Comparison of ENCODE assay signal across 2 cellular contexts in genomic region chr1:220441211-220441610, GRCh38.
A peak's percentile ranks its signal among the peaks of the same experiment; 100 is the strongest.
TF ChIP-seq lines count a peak whose summit lies in the region.

No MANE protein-coding gene starts in this region.

TF ChIP-seq in HEK293, 187 proteins besides CTCF, POLR2A, EP300 and RAD21:
- TF ChIP-seq KLF9 (tag by site-specific recombination; IDR thresholded peaks at IDR 0.05; ENCODE audit: low read depth), result no peak
- peak; percentile 51 for TF ChIP-seq PRDM10 (tag by site-specific recombination; IDR thresholded peaks at IDR 0.05)
- TF ChIP-seq ZNF214 (tag by site-specific recombination; IDR thresholded peaks at IDR 0.05; ENCODE audit: borderline replicate concordance), result no peak

TF ChIP-seq in H1, 55 proteins besides CTCF, POLR2A, EP300 and RAD21:
- TF ChIP-seq RBBP5 (IDR thresholded peaks at IDR 0.05; ENCODE audit: borderline replicate concordance, low read depth, low read length), result no peak
- TF ChIP-seq TBP (IDR thresholded peaks at IDR 0.05; ENCODE audit: low read depth, low read length), result no peak
- TF ChIP-seq MAFK (IDR thresholded peaks at IDR 0.05; ENCODE audit: low read depth, low read length), result no peak
- TF ChIP-seq NRF1 (IDR thresholded peaks at IDR 0.05; ENCODE audit: low read depth, low read length), result no peak
- TF ChIP-seq SIN3A (conservative IDR thresholded peaks at IDR 0.05 in 1 of 2, IDR thresholded peaks at IDR 0.05 in 1 of 2; ENCODE audit: low read depth in 1 of 2, low read length in 2 of 2), result no peak
- no peak for TF ChIP-seq SP2 (IDR thresholded peaks at IDR 0.05; ENCODE audit: low read length)
- no peak for TF ChIP-seq PHF8 (conservative IDR thresholded peaks at IDR 0.05; ENCODE audit: low read depth, low read length)
- no peak for TF ChIP-seq EGR1 (IDR thresholded peaks at IDR 0.05; ENCODE audit: borderline replicate concordance, low read depth, low read length)
- no peak for TF ChIP-seq TAF7 (optimal IDR thresholded peaks at IDR 0.05; ENCODE audit: borderline replicate concordance, low read depth, low read length)
- TF ChIP-seq JUN (IDR thresholded peaks at IDR 0.05; ENCODE audit: low read depth, low read length), result no peak
- TF ChIP-seq RFX5 (IDR thresholded peaks at IDR 0.05; ENCODE audit: borderline replicate concordance, low read depth, low read length), result no peak
